8 cellular contexts compared by ENCODE assay signal in genomic region chr1:100350787-100351094, GRCh38. TPM values are rescaled to one million over a fixed set of nuclear protein-coding genes. Genes with fewer than 3 reads are reported as not detected.
DNase-seq lines count a peak whose midpoint lies in the region; ATAC-seq lines count a peak whose summit lies in the region.

No MANE protein-coding gene starts in this region.

- H3K4me3 ChIP-seq in HUES48 (ENCODE audit: low read depth, low read length): peak overlapping the region; percentile 75
- H3K4me3 ChIP-seq in iPS-18c (ENCODE audit: insufficient read depth, low read depth, low read length): peak overlapping the region; percentile 94; the same call in 1 of the 2 replicates

- H3K27ac Mint-ChIP-seq in activated T-helper 17 cell treated with anti-CD3 and anti-CD28 coated beads, Interleukin-2, amount 50 U/mL, for 72 hours: peak overlapping the region; percentile 97
- H3K27ac Mint-ChIP-seq in stimulated activated naive B cell treated with anti-CD40 and anti-IgM and Interleukin-4, amounts not matched to agents 10 μg/mL and 1 μg/mL and 100 μg/mL, for 72 hours: peak overlapping the region; percentile 96

- no peaks in the 10 kb centered on the region for H3K9me3 ChIP-seq in HUES48 (ENCODE audit: control insufficient read depth, insufficient read depth, low read length)
- H3K9me3 ChIP-seq in iPS-18c (ENCODE audit: control insufficient read depth, insufficient read depth, low read length): no peaks in the 10 kb centered on the region

- peak overlapping the region; percentile 95 for H3K4me3 Mint-ChIP-seq in activated T-helper 17 cell treated with anti-CD3 and anti-CD28 coated beads, Interleukin-2, amount 50 U/mL, for 72 hours
- H3K4me3 Mint-ChIP-seq in stimulated activated naive B cell treated with anti-CD40 and anti-IgM and Interleukin-4, amounts not matched to agents 10 μg/mL and 1 μg/mL and 100 μg/mL, for 72 hours: peak overlapping the region; percentile 89 to 97

- H3K36me3 ChIP-seq in HUES48 (ENCODE audit: control insufficient read depth, insufficient read depth, low read length): 0 out of 2 replicates have a peak, but pooled peaks cover 3% of the 10 kb centered on the region

- no peaks in the 10 kb centered on the region for H3K27me3 Mint-ChIP-seq in activated T-helper 17 cell treated with anti-CD3 and anti-CD28 coated beads, Interleukin-2, amount 50 U/mL, for 72 hours
- no peaks in the 10 kb centered on the region for H3K27me3 Mint-ChIP-seq in stimulated activated naive B cell treated with anti-CD40 and anti-IgM and Interleukin-4, amounts not matched to agents 10 μg/mL and 1 μg/mL and 100 μg/mL, for 72 hours

- no peak for ATAC-seq in activated T-helper 17 cell treated with anti-CD3 and anti-CD28 coated beads, Interleukin-2, amount 50 U/mL, for 72 hours (replicated peaks)
- no peak for ATAC-seq in stimulated activated naive B cell treated with anti-CD40 and anti-IgM and Interleukin-4, amounts not matched to agents 10 μg/mL and 1 μg/mL and 100 μg/mL, for 72 hours (replicated peaks)
- no peak for ATAC-seq in HG03521 (IDR thresholded peaks at IDR 0.05; ENCODE audit: unreplicated experiment)
- no peak for ATAC-seq in GM18858 (IDR thresholded peaks at IDR 0.05; ENCODE audit: unreplicated experiment)
- ATAC-seq in HG02678 (IDR thresholded peaks at IDR 0.05; ENCODE audit: unreplicated experiment): no peak

- H3K4me1 ChIP-seq in HUES48 (ENCODE audit: control insufficient read depth, insufficient read depth, low read length): peaks cover 18% of the 10 kb centered on the region

- H3K27me3 ChIP-seq in HUES48 (ENCODE audit: control insufficient read depth, insufficient read depth, low read length): no peaks in the 10 kb centered on the region

- peak overlapping the region; percentile 98 for H3K27ac ChIP-seq in HUES48 (ENCODE audit: low read depth, low read length)

- H3K9ac ChIP-seq in HUES48 (ENCODE audit: low read depth, low read length): peak overlapping the region; percentile 84

- no peaks in the 10 kb centered on the region for H3K9me3 Mint-ChIP-seq in activated T-helper 17 cell treated with anti-CD3 and anti-CD28 coated beads, Interleukin-2, amount 50 U/mL, for 72 hours
- H3K9me3 Mint-ChIP-seq in stimulated activated naive B cell treated with anti-CD40 and anti-IgM and Interleukin-4, amounts not matched to agents 10 μg/mL and 1 μg/mL and 100 μg/mL, for 72 hours: no peaks in the 10 kb centered on the region

- H3K4me1 Mint-ChIP-seq in activated T-helper 17 cell treated with anti-CD3 and anti-CD28 coated beads, Interleukin-2, amount 50 U/mL, for 72 hours: peaks cover 19% of the 10 kb centered on the region
- peaks cover 16 to 33% of the 10 kb centered on the region in 2 donors for H3K4me1 Mint-ChIP-seq in stimulated activated naive B cell treated with anti-CD40 and anti-IgM and Interleukin-4, amounts not matched to agents 10 μg/mL and 1 μg/mL and 100 μg/mL, for 72 hours

- peaks cover 39% of the 10 kb centered on the region for H3K36me3 Mint-ChIP-seq in activated T-helper 17 cell treated with anti-CD3 and anti-CD28 coated beads, Interleukin-2, amount 50 U/mL, for 72 hours (ENCODE audit: low read depth)
- H3K36me3 Mint-ChIP-seq in stimulated activated naive B cell treated with anti-CD40 and anti-IgM and Interleukin-4, amounts not matched to agents 10 μg/mL and 1 μg/mL and 100 μg/mL, for 72 hours: peaks cover under 1 to 6% of the 10 kb centered on the region in 2 donors

- no peak for DNase-seq in stimulated activated naive B cell treated with anti-CD40 and anti-IgM and Interleukin-4, amounts not matched to agents 10 μg/mL and 1 μg/mL and 100 μg/mL, for 72 hours
- DNase-seq in midbrain (lab: John Stamatoyannopoulos, UW): no peak

RNA-seq across cellular contexts. Expression of gene CDC14A, which starts 1.6 kb away (rescaled TPM):
- total RNA-seq in activated T-helper 17 cell treated with anti-CD3 and anti-CD28 coated beads, Interleukin-2, amount 50 U/mL, for 72 hours: 10 to 100 TPM; 21.0 to 31.0 TPM
